In the genomic region with DNA sequence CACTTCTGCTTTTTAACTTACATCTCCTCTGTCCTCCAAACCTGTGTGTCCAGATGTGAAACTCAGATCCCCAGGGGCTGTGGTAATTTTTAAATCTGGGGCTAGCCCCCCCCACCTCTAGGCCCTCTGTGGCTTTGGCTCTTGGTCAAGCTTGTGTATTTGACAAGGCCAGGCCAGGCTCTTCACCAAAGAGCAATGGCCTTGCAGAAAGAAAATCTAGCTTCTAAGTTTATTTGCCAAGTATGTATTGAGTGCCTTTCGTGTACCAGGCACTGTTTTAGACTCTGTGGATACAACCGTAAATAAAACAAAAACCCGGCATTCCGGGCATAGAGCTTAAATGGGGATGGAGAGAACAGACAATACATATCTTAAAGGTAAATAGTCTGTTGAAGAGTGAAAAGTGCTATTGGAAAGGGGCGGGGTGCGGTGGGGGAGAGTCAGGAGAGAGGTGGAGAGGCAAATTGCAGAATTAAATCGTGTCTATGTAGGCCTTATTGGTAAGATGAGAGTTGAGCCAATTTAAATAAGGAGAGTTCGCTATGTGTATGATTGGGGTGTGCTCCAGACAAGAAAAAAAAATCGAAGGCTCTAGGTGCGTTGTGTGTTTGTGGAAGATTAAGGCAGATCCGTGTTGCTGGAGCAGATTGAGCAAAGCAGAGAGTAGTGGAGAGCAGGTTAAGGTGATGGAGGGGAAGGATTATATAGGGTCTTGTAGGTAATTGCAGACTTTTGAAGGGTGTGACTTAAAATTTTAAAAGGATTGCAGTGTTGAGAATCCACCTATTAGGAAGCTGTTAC, we compare ENCODE assay signal across 8 cellular contexts. TPM values are rescaled to one million over a fixed set of nuclear protein-coding genes. Genes with fewer than 3 reads are reported as not detected.
DNase-seq lines count a peak whose midpoint lies in the region; ATAC-seq lines count a peak whose summit lies in the region.

No MANE protein-coding gene starts in this region.

- ATAC-seq in naive thymus-derived CD4-positive, alpha-beta T cell, result no peak

- no peaks in the 10 kb centered on the region for H3K9me2 ChIP-seq in Karpas-422 (replicated peaks; ENCODE audit: insufficient read depth, low read length)

- H3K9ac ChIP-seq in Karpas-422 (ENCODE audit: low read length) (peak overlapping the region; percentile 92), duodenal mucosa (ENCODE audit: low read depth in 1 of 2, low read length in 2 of 2) (peak overlapping the region; percentile 56 to 91)

- H3K9me3 ChIP-seq in Karpas-422 (ENCODE audit: low read length) (no peaks in the 10 kb centered on the region), duodenal mucosa (ENCODE audit: control insufficient read depth in 1 of 2, low read length in 2 of 2) (no peaks in the 10 kb centered on the region)
- no peaks in the 10 kb centered on the region for H3K9me3 ChIP-seq in naive thymus-derived CD4-positive, alpha-beta T cell (ENCODE audit: control insufficient read depth in 2 of 3, low read length in 3 of 3)

- H3K79me2 ChIP-seq in Karpas-422 (ENCODE audit: low read length), result peaks cover 3% of the 10 kb centered on the region; the same call in 1 of the 2 replicates

- POLR2A ChIA-PET in naive thymus-derived CD4-positive, alpha-beta T cell (lab: Charles Lee), result interaction anchor here (0.7 to 1.2 kb wide), 2 partner anchors 68 to 1321 kb away, joined by 3 to 4 read pairs; partner anchors contain the start of gene EMC4

- CTCF ChIA-PET in naive thymus-derived CD4-positive, alpha-beta T cell (lab: Charles Lee), result no interaction called here

- H3K4me1 ChIP-seq in Karpas-422 (ENCODE audit: low read length) (peaks cover 33% of the 10 kb centered on the region), duodenal mucosa (ENCODE audit: control insufficient read depth in 1 of 2, insufficient read depth in 2 of 2, low read length in 2 of 2) (peaks cover 5 to 6% of the 10 kb centered on the region in 2 donors)
- H3K4me1 ChIP-seq in naive thymus-derived CD4-positive, alpha-beta T cell (ENCODE audit: control insufficient read depth in 2 of 2, insufficient read depth in 2 of 2, low read length in 2 of 2), result peaks cover 13 to 18% of the 10 kb centered on the region in 2 donors

- no peaks in the 10 kb centered on the region for H3K27me3 ChIP-seq in Karpas-422 (ENCODE audit: low read length)
- H3K27me3 ChIP-seq in duodenal mucosa (ENCODE audit: control insufficient read depth in 1 of 2, insufficient read depth in 2 of 2, low read length in 2 of 2), result no peaks in the 10 kb centered on the region
- no peaks in the 10 kb centered on the region for H3K27me3 ChIP-seq in naive thymus-derived CD4-positive, alpha-beta T cell (ENCODE audit: control insufficient read depth in 2 of 2, insufficient read depth in 2 of 2, low read length in 2 of 2)

- H3K36me3 Mint-ChIP-seq in activated T-cell treated with anti-CD3 and anti-CD28 coated beads, Interleukin-2, amount 50 U/mL, for 24 hours (ENCODE audit: low read depth), result peaks cover 6% of the 10 kb centered on the region
- peaks cover 0 to 2% (median 0%) of the 10 kb centered on the region in 5 donors for H3K36me3 Mint-ChIP-seq in naive thymus-derived CD4-positive, alpha-beta T cell

- intact Hi-C loops in naive thymus-derived CD4-positive, alpha-beta T cell (cut with micrococcal nuclease), result loop anchor here (1.0 to 5.0 kb wide), 7 partner anchors 126 to 1509 kb away; partner anchors contain the start of genes AQR (in 1 of the 2), AVEN (in 1 of the 2), CDIN1 (in 1 of the 2) and EMC7 (in 1 of the 2)

- H3K4me1 Mint-ChIP-seq in activated T-cell treated with anti-CD3 and anti-CD28 coated beads, Interleukin-2, amount 50 U/mL, for 24 hours (ENCODE audit: low read depth), result peaks cover 28% of the 10 kb centered on the region
- H3K4me1 Mint-ChIP-seq in naive thymus-derived CD4-positive, alpha-beta T cell, result peaks cover 5 to 33% (median 22%) of the 10 kb centered on the region in 7 donors

- H3K4me3 ChIP-seq in Karpas-422 (ENCODE audit: low read length) (peak overlapping the region; percentile 68), duodenal mucosa (ENCODE audit: low read depth in 1 of 2, low read length in 2 of 2) (peak overlapping the region; percentile 86 to 95)
- peak overlapping the region; percentile 80 for H3K4me3 ChIP-seq in naive thymus-derived CD4-positive, alpha-beta T cell (ENCODE audit: low read length)

- peak overlapping the region; percentile 89 for H3K4me3 Mint-ChIP-seq in activated T-cell treated with anti-CD3 and anti-CD28 coated beads, Interleukin-2, amount 50 U/mL, for 24 hours
- H3K4me3 Mint-ChIP-seq in naive thymus-derived CD4-positive, alpha-beta T cell, result peak overlapping the region; percentile 90 to 100 (median 98)

- H3K27ac ChIP-seq in Karpas-422 (ENCODE audit: low read length) (peak overlapping the region; percentile 82), duodenal mucosa (ENCODE audit: low read depth, low read length) (no peak overlapping the region)
- H3K27ac ChIP-seq in naive thymus-derived CD4-positive, alpha-beta T cell (ENCODE audit: low read depth, low read length), result peak overlapping the region; percentile 93

- no peaks in the 10 kb centered on the region for H3K9me3 Mint-ChIP-seq in activated T-cell treated with anti-CD3 and anti-CD28 coated beads, Interleukin-2, amount 50 U/mL, for 24 hours
- peaks cover 0 to 4% (median 0%) of the 10 kb centered on the region in 11 donors for H3K9me3 Mint-ChIP-seq in naive thymus-derived CD4-positive, alpha-beta T cell

- no peaks in the 10 kb centered on the region for H3K27me3 Mint-ChIP-seq in activated T-cell treated with anti-CD3 and anti-CD28 coated beads, Interleukin-2, amount 50 U/mL, for 24 hours
- H3K27me3 Mint-ChIP-seq in naive thymus-derived CD4-positive, alpha-beta T cell, result no peaks in the 10 kb centered on the region

- H2AFZ ChIP-seq in Karpas-422 (ENCODE audit: low read length), result peak overlapping the region; percentile 73

- H3K36me3 ChIP-seq in Karpas-422 (ENCODE audit: insufficient read depth, low read length) (no peaks in the 10 kb centered on the region), duodenal mucosa (ENCODE audit: control insufficient read depth in 1 of 2, insufficient read depth in 2 of 2, low read length in 2 of 2) (no peaks in the 10 kb centered on the region)
- no peaks in the 10 kb centered on the region for H3K36me3 ChIP-seq in naive thymus-derived CD4-positive, alpha-beta T cell (ENCODE audit: control insufficient read depth in 2 of 3, insufficient read depth in 3 of 3, low read length in 3 of 3)

- H3K27ac Mint-ChIP-seq in activated T-cell treated with anti-CD3 and anti-CD28 coated beads, Interleukin-2, amount 50 U/mL, for 24 hours, result peak overlapping the region; percentile 99
- peak overlapping the region; percentile 93 to 99 (median 98) for H3K27ac Mint-ChIP-seq in naive thymus-derived CD4-positive, alpha-beta T cell

- no peaks in the 10 kb centered on the region for H4K20me1 ChIP-seq in Karpas-422 (ENCODE audit: insufficient read depth, low read depth, low read length)

- no peak for DNase-seq in activated T-cell treated with anti-CD3 and anti-CD28 coated beads, Interleukin-2, amount 50 U/mL, for 24 hours
- no peak for DNase-seq in activated T-cell treated with anti-CD3 and anti-CD28 coated beads, Interleukin-2, amount 50 U/mL, for 48 hours
- DNase-seq in Karpas-422 (no peak), NCI-H526 treated with DMSO at 0.1 percent for 48 hours (lab: John Stamatoyannopoulos, UW) (no peak), NCI-H69 (lab: John Stamatoyannopoulos, UW) (no peak)
- DNase-seq in naive thymus-derived CD4-positive, alpha-beta T cell, result peak in 1 of 9 donors; percentile 10
- DNase-seq in activated effector memory CD4-positive, alpha-beta T cell treated with Interleukin-2 at 50 U/mL for 16 hours, result no peak

- peak overlapping the region; percentile 71 for H3K4me2 ChIP-seq in Karpas-422 (ENCODE audit: low read depth, low read length, poor library complexity, severe bottlenecking)

RNA-seq across cellular contexts. Expression of gene DPH6, which starts 0.8 kb away (rescaled TPM):
- 15.3 and 15.4 TPM in 2 replicates for total RNA-seq in Karpas-422 (2014; rRNA removed; shearing (Covaris generic); ENCODE audit: low replicate concordance)
- 10 to 100 TPM; 10.5 to 16.6 (median 12.5) TPM for total RNA-seq in naive thymus-derived CD4-positive, alpha-beta T cell
- polyA plus RNA-seq in naive thymus-derived CD4-positive, alpha-beta T cell, result 10 to 100 TPM; 21.3 to 28.9 TPM
